In the genomic region with DNA sequence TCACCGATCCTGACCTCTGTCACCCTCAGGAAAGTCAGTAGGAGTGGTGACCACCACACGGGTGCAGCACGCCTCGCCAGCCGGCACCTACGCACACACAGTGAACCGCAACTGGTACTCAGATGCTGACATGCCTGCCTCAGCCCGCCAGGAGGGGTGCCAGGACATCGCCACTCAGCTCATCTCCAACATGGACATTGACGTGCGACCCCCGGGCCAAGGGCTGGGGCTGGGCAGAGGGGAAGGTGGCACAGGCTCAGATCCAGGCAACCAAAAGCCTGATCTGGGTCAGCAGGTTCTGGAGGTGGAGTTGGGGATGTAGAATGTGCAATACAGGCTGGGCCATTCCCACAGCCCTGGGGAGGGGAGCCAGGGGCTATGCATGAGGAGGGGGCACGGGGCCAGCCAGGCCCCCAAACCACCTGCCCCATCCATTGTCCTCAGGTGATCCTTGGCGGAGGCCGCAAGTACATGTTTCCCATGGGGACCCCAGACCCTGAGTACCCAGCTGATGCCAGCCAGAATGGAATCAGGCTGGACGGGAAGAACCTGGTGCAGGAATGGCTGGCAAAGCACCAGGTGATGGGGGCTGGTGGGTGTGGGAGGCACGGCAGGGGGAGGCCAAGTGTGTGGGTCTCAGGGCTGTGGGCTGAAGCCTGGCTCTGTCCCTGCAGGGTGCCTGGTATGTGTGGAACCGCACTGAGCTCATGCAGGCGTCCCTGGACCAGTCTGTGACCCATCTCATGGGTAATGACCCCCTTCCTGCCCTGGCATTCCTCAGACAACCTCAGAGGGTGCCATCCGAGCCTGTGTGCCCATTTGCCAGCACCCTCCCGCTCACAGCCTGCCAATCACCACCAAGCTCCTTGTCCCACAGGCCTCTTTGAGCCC, we compare ENCODE assay signal across 22 cellular contexts. TPM values are rescaled to one million over a fixed set of nuclear protein-coding genes. Genes with fewer than 3 reads are reported as not detected.
DNase-seq lines count a peak whose midpoint lies in the region; ATAC-seq and TF ChIP-seq lines count a peak whose summit lies in the region.
"Had no signal": no experiment of that assay in that cellular context is flagged by ENCODE, and none has a peak within 500 bp of the region (broad histone marks: within the 10 kb centered on the region; RNA-seq: fewer than 3 reads in every experiment).

No MANE protein-coding gene starts in this region.

- no peak overlapping the region for H3K4me3 ChIP-seq in HEK293 (ENCODE audit: low read depth, low read length)
- no peak overlapping the region for H3K4me3 ChIP-seq in sigmoid colon
- H3K4me3 ChIP-seq: BLaER1 treated with 17β-estradiol and CSF1 and Interleukin-3, amounts not matched to agents 10 nM and 100 nM; GM23338; PC-9 had no signal

- H3K27ac ChIP-seq in HEK293 (ENCODE audit: extremely low read depth, low read depth, low read length): no peak overlapping the region
- H3K27ac ChIP-seq in sigmoid colon: no peak overlapping the region
- H3K27ac ChIP-seq: BLaER1 treated with 17β-estradiol and CSF1 and Interleukin-3, amounts not matched to agents 10 nM and 100 nM; KMS-11; PC-9 had no signal

- no peak for ATAC-seq in HG03135 (IDR thresholded peaks at IDR 0.05; ENCODE audit: unreplicated experiment)
- ATAC-seq: GM23338 had no signal

- no peaks in the 10 kb centered on the region for H3K9me3 ChIP-seq in HEK293 (ENCODE audit: control insufficient read depth, insufficient read depth, low read depth, low read length)
- H3K9me3 ChIP-seq in sigmoid colon: no peaks in the 10 kb centered on the region
- H3K9me3 ChIP-seq: BLaER1 treated with 17β-estradiol and CSF1 and Interleukin-3, amounts not matched to agents 10 nM and 100 nM had no signal

- H3K27me3 ChIP-seq in sigmoid colon: peaks cover 3 to 35% (median 7%) of the 10 kb centered on the region in 3 donors
- H3K27me3 ChIP-seq: BLaER1 treated with 17β-estradiol and CSF1 and Interleukin-3, amounts not matched to agents 10 nM and 100 nM had no signal

- CTCF ChIA-PET in HEK293 (lab: Yijun Ruan, JAX): interaction anchor here (0.6 to 1.1 kb wide), 4 partner anchors 13 to 440 kb away, joined by 3 to 5 read pairs (median 4); no protein-coding TSS in a partner anchor

- no peaks in the 10 kb centered on the region for H3K36me3 ChIP-seq in HEK293 (ENCODE audit: control insufficient read depth in 2 of 2, insufficient read depth in 1 of 2, low read length in 2 of 2)
- H3K36me3 ChIP-seq in sigmoid colon: no peaks in the 10 kb centered on the region
- H3K36me3 ChIP-seq: BLaER1 treated with 17β-estradiol and CSF1 and Interleukin-3, amounts not matched to agents 10 nM and 100 nM had no signal

- H3K4me1 ChIP-seq in HEK293 (ENCODE audit: control insufficient read depth, insufficient read depth, low read length) (no peaks in the 10 kb centered on the region), sigmoid colon (no peaks in the 10 kb centered on the region)
- H3K4me1 ChIP-seq: BLaER1 treated with 17β-estradiol and CSF1 and Interleukin-3, amounts not matched to agents 10 nM and 100 nM had no signal

- TF ChIP-seq EP300 in sigmoid colon (IDR thresholded peaks at IDR 0.05): no peak

- WGBS in sigmoid colon, 2 donors: 90 to 92% methylated on average over 21 of the region's 21 CpGs

- TF ChIP-seq POLR2A in sigmoid colon (IDR thresholded peaks at IDR 0.05): no peak

- POLR2A ChIA-PET in HEK293 (lab: Yijun Ruan, JAX): no interaction called here

- intact Hi-C loops in sigmoid colon (cut with DNase I): no loop called here

- DNase-seq in activated effector memory CD4-positive, alpha-beta T cell treated with anti-CD3 and anti-CD28 coated beads, Interleukin-2, amount 50 U/mL, for 16 hours: peak; percentile 52
- no peak for DNase-seq in activated effector memory CD4-positive, alpha-beta T cell treated with Interleukin-2 at 50 U/mL for 16 hours
- DNase-seq in islet precursor cell (peak; percentile 35), sigmoid colon (peak; percentile 54), NCI-H524 treated with DMSO at 0.1 percent for 48 hours (lab: John Stamatoyannopoulos, UW) (no peak), medulla oblongata (ENCODE audit: extremely low spot score) (no peak)
- DNase-seq: DMS 273 treated with DMSO at 0.1 percent for 48 hours, GF-D8, NCI-H1436, NCI-H2029, NCI-H2171 treated with DMSO at 0.1 percent for 48 hours, NCI-H446 treated with DMSO at 0.1 percent for 48 hours, NCI-H82, PC-9 had no signal

- no peak for TF ChIP-seq CTCF in HEK293 (tag by site-specific recombination; IDR thresholded peaks at IDR 0.05)
- TF ChIP-seq CTCF in sigmoid colon (IDR thresholded peaks at IDR 0.05): no peak

TF ChIP-seq in HEK293, 187 proteins besides CTCF, POLR2A, EP300 and RAD21:
- TF ChIP-seq EGR2 (tag by site-specific recombination; IDR thresholded peaks at IDR 0.05; ENCODE audit: low read depth): peak; percentile 77
- TF ChIP-seq ZFHX2 (tag by site-specific recombination; conservative IDR thresholded peaks at IDR 0.05): peak; percentile 75
- no peak for TF ChIP-seq ZFP37 (tag by site-specific recombination; IDR thresholded peaks at IDR 0.05)

RNA-seq across cellular contexts. Expression of gene ALPI, which starts 1.4 kb away (rescaled TPM):
- not detected for total RNA-seq in sigmoid colon
- 10 to 100 TPM in 1 of 3 donors, 1 to 10 TPM in 2; 5.3 to 10.2 (median 7.2) TPM for polyA plus RNA-seq in sigmoid colon
- total RNA-seq: CD8-positive, alpha-beta memory T cell; Daoy; GM23338; M059J; PC-9 had no signal
- polyA plus RNA-seq: CD8-positive, alpha-beta memory T cell; GM23338 had no signal

RNA-seq across cellular contexts. Expression of gene ECEL1, which starts 30.3 kb away (rescaled TPM):
- total RNA-seq in sigmoid colon: 1 to 10 TPM in 2 of 4 donors, under 1 TPM in 2; 0.16 to 6.1 (median 1.0) TPM
- under 1 TPM in 1 of 3 donors, not detected in 2; 0.61 TPM for polyA plus RNA-seq in sigmoid colon
- total RNA-seq: CD8-positive, alpha-beta memory T cell; Daoy; M059J; PC-9 had no signal
- polyA plus RNA-seq: CD8-positive, alpha-beta memory T cell had no signal

RNA-seq across cellular contexts. Expression of gene ALPG, which starts 50.7 kb away (rescaled TPM):
- not detected for total RNA-seq in sigmoid colon
- under 1 TPM in 1 of 3 donors, not detected in 2; 0.10 TPM for polyA plus RNA-seq in sigmoid colon
- total RNA-seq: CD8-positive, alpha-beta memory T cell; Daoy; M059J had no signal
- polyA plus RNA-seq: CD8-positive, alpha-beta memory T cell had no signal

Comparison
In these comparisons a context has a peak if more than half of its experiments do, and no peak if none do; other contexts are left out.
1. DNase-seq: peak in activated effector memory CD4-positive, alpha-beta T cell treated with anti-CD3 and anti-CD28 coated beads, Interleukin-2, amount 50 U/mL, for 16 hours (single experiment), islet precursor cell (single experiment) and sigmoid colon (single experiment); none in activated effector memory CD4-positive, alpha-beta T cell treated with Interleukin-2 at 50 U/mL for 16 hours (single experiment), NCI-H524 treated with DMSO at 0.1 percent for 48 hours (single experiment) and medulla oblongata (single experiment).